ENCODE assay signal across 8 cellular contexts in genomic region chr2:96554293-96555145, GRCh38. TPM values are rescaled to one million over a fixed set of nuclear protein-coding genes. Genes with fewer than 3 reads are reported as not detected.
DNase-seq lines count a peak whose midpoint lies in the region; ATAC-seq and TF ChIP-seq lines count a peak whose summit lies in the region.

No MANE protein-coding gene starts in this region.

- H2AFZ ChIP-seq in osteoblast (ENCODE audit: low read length) = peak overlapping the region; percentile 89

- H3K27me3 ChIP-seq in osteoblast (ENCODE audit: insufficient read depth, low read length) = no peaks in the 10 kb centered on the region

- no peaks in the 10 kb centered on the region for H3K9me3 ChIP-seq in osteoblast (ENCODE audit: low read depth, low read length)

- POLR2A ChIA-PET in GM10248 (lab: Yijun Ruan, JAX) = interaction anchor here (1.2 kb wide), 1 partner anchor 16 kb away, joined by 5 read pairs; no protein-coding TSS in a partner anchor

- H3K79me2 ChIP-seq in osteoblast (ENCODE audit: insufficient read depth, low read length) = no peaks in the 10 kb centered on the region

- H4K20me1 ChIP-seq in osteoblast (ENCODE audit: insufficient read depth, low read length) = no peaks in the 10 kb centered on the region

- DNase-seq in GM10248 (ENCODE audit: extremely low spot score) (peak; percentile 87), RPMI7951 (ENCODE audit: low read depth) (peak; percentile 59), foreskin melanocyte (peak; percentile 36), osteoblast (ENCODE audit: insufficient read length, low spot score, missing footprints) (peak; percentile 98), NCI-H2029 (lab: John Stamatoyannopoulos, UW) (no peak)
- DNase-seq in activated effector memory CD4-positive, alpha-beta T cell treated with Interleukin-2 at 50 U/mL for 16 hours = peak; percentile 50

- H3K36me3 ChIP-seq in osteoblast (ENCODE audit: insufficient read depth, low read length) = peaks cover 5% of the 10 kb centered on the region

- H3K27ac ChIP-seq in osteoblast (ENCODE audit: low read depth, low read length) = no peak overlapping the region

- CTCF ChIA-PET in GM10248 (lab: Yijun Ruan, JAX) = interaction anchor here (0.6 to 5.7 kb wide), 47 partner anchors 8 to 532 kb away, joined by 3 to 80 read pairs (median 4); partner anchors contain the start of genes CNNM4 and NEURL3

- peak overlapping the region; percentile 72 for H3K4me2 ChIP-seq in osteoblast (ENCODE audit: insufficient read depth, low read length)

- ATAC-seq in HG03378 (IDR thresholded peaks at IDR 0.05; ENCODE audit: unreplicated experiment) (peak; percentile 55), HG03159 (IDR thresholded peaks at IDR 0.05; ENCODE audit: unreplicated experiment) (no peak)

- H3K4me1 ChIP-seq in osteoblast (ENCODE audit: insufficient read depth, low read length) = peaks cover 11% of the 10 kb centered on the region

- peak overlapping the region; percentile 39 for H3K4me3 ChIP-seq in osteoblast (ENCODE audit: insufficient read depth, low read length)

- TF ChIP-seq CTCF in GM10248 (IDR thresholded peaks at IDR 0.05; ENCODE audit: control extremely low read depth, extremely low read depth, low read depth, missing control alignments) = peak; percentile 87
- peak; percentile 86 for TF ChIP-seq CTCF in osteoblast (IDR thresholded peaks at IDR 0.05; ENCODE audit: extremely low read depth, low read depth, low read length)

RNA-seq across cellular contexts. Expression of gene ARID5A, which starts 18.0 kb away (rescaled TPM):
- total RNA-seq in RPMI7951 (2014; rRNA removed; shearing (Covaris generic)) = 9.0 and 12.6 TPM in 2 replicates
- 7.6 and 9.7 TPM in 2 replicates for total RNA-seq in osteoblast

RNA-seq across cellular contexts. Expression of gene NEURL3, which starts 49.4 kb away (rescaled TPM):
- 0.48 TPM in 1 of 2 replicates, not detected in the other for total RNA-seq in RPMI7951 (2014; rRNA removed; shearing (Covaris generic))
- 0.29 TPM in 1 of 2 replicates, not detected in the other for total RNA-seq in osteoblast
